Comparison of ENCODE assay signal across 23 cellular contexts in genomic region chr11:120153221-120153620, GRCh38. TPM values are rescaled to one million over a fixed set of nuclear protein-coding genes. Genes with fewer than 3 reads are reported as not detected.
DNase-seq lines count a peak whose midpoint lies in the region; ATAC-seq, FAIRE-seq and TF ChIP-seq lines count a peak whose summit lies in the region.
"Had no signal": no experiment of that assay in that cellular context is flagged by ENCODE, and none has a peak within 500 bp of the region (broad histone marks: within the 10 kb centered on the region; RNA-seq: fewer than 3 reads in every experiment).

No MANE protein-coding gene starts in this region.

- H3K9me3 ChIP-seq in PC-3 (ENCODE audit: low read length) (no peaks in the 10 kb centered on the region), PC-9 (ENCODE audit: insufficient read depth, low read depth) (no peaks in the 10 kb centered on the region; the same call in 1 of the 2 replicates)
- H3K9me3 ChIP-seq: BE2C, HAP-1 had no signal

- DNase-seq in PC-3 (peak; percentile 68), PC-9 (peak in 1 of 2 experiments; percentile 79), bronchial epithelial cell (ENCODE audit: low read depth) (peak; percentile 90), kidney tubule cell (ENCODE audit: low spot score) (peak; percentile 55), NCI-H1048 (lab: John Stamatoyannopoulos, UW) (no peak), LoVo (ENCODE audit: low spot score) (no peak)
- no peak for DNase-seq in activated effector memory CD4-positive, alpha-beta T cell treated with Interleukin-2 at 50 U/mL for 16 hours
- DNase-seq: ACHN; BE2C; C1 segment of cervical spinal cord; CD4-positive, CD25-positive, alpha-beta regulatory T cell; CD8-positive, alpha-beta memory T cell; COR-L47; DMS 273 treated with DMSO at 0.1 percent for 48 hours; DMS53; DND-41; EL had no signal

- H3K27ac ChIP-seq in PC-3 (ENCODE audit: low read length) (no peak overlapping the region), PC-9 (peak overlapping the region; percentile 58)

- TF ChIP-seq CTCF in PC-3 (conservative IDR thresholded peaks at IDR 0.05; ENCODE audit: low read depth, low read length) (no peak), PC-9 (conservative IDR thresholded peaks at IDR 0.05) (no peak), bronchial epithelial cell (IDR thresholded peaks at IDR 0.05; ENCODE audit: insufficient read depth, low read length, severe bottlenecking) (no peak)

- H3K36me3 ChIP-seq in PC-3 (ENCODE audit: low read depth, low read length) (no peaks in the 10 kb centered on the region), PC-9 (ENCODE audit: low read depth) (peaks cover 3% of the 10 kb centered on the region; the same call in 1 of the 2 replicates), bronchial epithelial cell (ENCODE audit: control insufficient read depth, insufficient read depth, low read length) (no peaks in the 10 kb centered on the region)
- H3K36me3 ChIP-seq: BE2C, HAP-1 had no signal

- BruUV-seq in PC-3 (replicated peaks; lab: Mats Ljungman, UMichigan): no TSS peak
- BruUV-seq in PC-9 (replicated peaks; lab: Mats Ljungman, UMichigan): no TSS peak

- POLR2A ChIA-PET in PC-3 (lab: Charles Lee; ENCODE audit: unreplicated experiment): no interaction called here
- POLR2A ChIA-PET in PC-9 (lab: Charles Lee; ENCODE audit: unreplicated experiment): interaction anchor here (0.6 to 0.7 kb wide), 3 partner anchors 29 to 1032 kb away, joined by 3 to 6 read pairs (median 6); no protein-coding TSS in a partner anchor

- H3K4me3 ChIP-seq in PC-3 (ENCODE audit: low read length) (no peak overlapping the region), PC-9 (no peak overlapping the region), bronchial epithelial cell (ENCODE audit: low read depth, low read length) (no peak overlapping the region)
- H3K4me3 ChIP-seq: GM12878, HAP-1 had no signal

- H4K20me1 ChIP-seq in PC-3 (ENCODE audit: low read length) (no peaks in the 10 kb centered on the region), PC-9 (ENCODE audit: insufficient read depth) (no peaks in the 10 kb centered on the region)

- H3K27me3 ChIP-seq in PC-3 (ENCODE audit: low read length) (0 out of 2 replicates have a peak, but pooled peaks cover 4% of the 10 kb centered on the region), PC-9 (ENCODE audit: insufficient read depth, low read depth) (no peaks in the 10 kb centered on the region), bronchial epithelial cell (ENCODE audit: control insufficient read depth, insufficient read depth, low read length) (no peaks in the 10 kb centered on the region)
- H3K27me3 ChIP-seq: BE2C had no signal

- FAIRE-seq in bronchial epithelial cell (lab: Jason Lieb, UNC): no peak
- FAIRE-seq: A204.1, GM12878, GM19239, H1 had no signal

- H3K9me2 ChIP-seq in PC-3 (replicated peaks; ENCODE audit: low read length) (no peaks in the 10 kb centered on the region), PC-9 (ENCODE audit: insufficient read depth) (no peaks in the 10 kb centered on the region)

- H3K4me2 ChIP-seq in PC-3 (ENCODE audit: low read length) (no peak overlapping the region), PC-9 (peak overlapping the region; percentile 58)

- ATAC-seq in PC-3: peak; percentile 38; the same call in 1 of the 2 replicates
- ATAC-seq: GM12878 had no signal

- H3K79me2 ChIP-seq in PC-3 (ENCODE audit: low read length) (no peaks in the 10 kb centered on the region), PC-9 (ENCODE audit: low read depth) (no peaks in the 10 kb centered on the region)

- intact Hi-C loops in PC-3 (cut with micrococcal nuclease) (no loop called here), PC-9 (cut with micrococcal nuclease; ENCODE audit: unreplicated experiment) (no loop called here)

- H3K9ac ChIP-seq in PC-3 (ENCODE audit: low read length): no peak overlapping the region

- CTCF ChIA-PET in PC-3 (lab: Charles Lee) (no interaction called here), PC-9 (lab: Charles Lee) (interaction anchor here (0.8 kb wide), 1 partner anchor 30 kb away, joined by 3 read pairs; no protein-coding TSS in a partner anchor)

- H3F3A ChIP-seq in PC-3 (ENCODE audit: low read length, unreplicated experiment) (no peaks in the 10 kb centered on the region), PC-9 (ENCODE audit: insufficient read depth, low read depth) (peaks cover 4% of the 10 kb centered on the region; the same call in 1 of the 2 replicates)

- H2AFZ ChIP-seq in PC-3 (ENCODE audit: low read length): no peak overlapping the region
- no peak overlapping the region; the same call in 1 of the 2 replicates for H2AFZ ChIP-seq in PC-9

- H3K4me1 ChIP-seq in PC-3 (ENCODE audit: insufficient read depth, low read length): no peaks in the 10 kb centered on the region
- H3K4me1 ChIP-seq in PC-9 (replicated peaks; ENCODE audit: insufficient read depth): peaks cover 17% of the 10 kb centered on the region
- H3K4me1 ChIP-seq: HAP-1 had no signal

RNA-seq across cellular contexts. Expression of gene TRIM29, which starts 15.3 kb away (rescaled TPM):
- 31.8 and 38.5 TPM in 2 replicates for total RNA-seq in PC-3 (2014; rRNA removed)
- total RNA-seq in PC-9 (2021): 208 and 293 TPM in 2 replicates
- 146 and 441 TPM in 2 replicates for total RNA-seq in bronchial epithelial cell
- total RNA-seq: CD4-positive, CD25-positive, alpha-beta regulatory T cell; CD8-positive, alpha-beta memory T cell; G401; GM12878 had no signal

RNA-seq across cellular contexts. Expression of gene OAF, which starts 57.6 kb away (rescaled TPM):
- 97.1 and 126 TPM in 2 replicates for total RNA-seq in PC-3 (2014; rRNA removed)
- 45.6 and 66.1 TPM in 2 replicates for total RNA-seq in PC-9 (2021)
- total RNA-seq in bronchial epithelial cell: 5.9 and 9.0 TPM in 2 replicates

Comparison
In these comparisons a context has a peak if more than half of its experiments do, and no peak if none do; other contexts are left out.
1. DNase-seq: peak in PC-3 (single experiment), bronchial epithelial cell (single experiment) and kidney tubule cell (single experiment); none in activated effector memory CD4-positive, alpha-beta T cell treated with Interleukin-2 at 50 U/mL for 16 hours (single experiment), NCI-H1048 (single experiment) and LoVo (single experiment).